ENCODE assay signal across 17 cellular contexts in the genomic region with DNA sequence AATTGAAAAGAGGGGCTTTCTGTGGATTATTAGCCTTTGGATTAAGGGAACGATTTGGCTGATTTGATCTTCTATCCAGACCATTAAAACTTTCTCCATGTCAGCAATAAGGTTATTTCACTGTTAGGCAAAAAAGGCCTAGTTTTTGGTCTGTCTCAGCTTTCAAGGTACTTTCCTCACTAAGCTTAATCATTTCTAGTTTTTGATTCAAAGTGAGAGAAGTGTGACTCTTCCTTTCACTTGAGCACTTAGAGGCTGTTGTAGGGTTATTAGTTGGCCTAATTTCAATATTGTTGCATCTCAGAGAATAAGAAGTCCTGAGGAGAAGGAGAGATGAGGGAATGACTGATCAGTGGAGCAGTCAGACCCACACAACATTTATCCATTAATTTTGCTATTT.
"Had no signal": no experiment of that assay in that cellular context is flagged by ENCODE, and none has a peak within 500 bp of the region (broad histone marks: within the 10 kb centered on the region; RNA-seq: fewer than 3 reads in every experiment).

No MANE protein-coding gene starts in this region.

- H3K4me3 ChIP-seq: hepatocyte, suprapubic skin had no signal

- H3K4me1 ChIP-seq: suprapubic skin had no signal

- DNase-seq: activated CD4-positive, alpha-beta memory T cell treated with anti-CD3 and anti-CD28 coated beads for 36 hours; activated CD4-positive, alpha-beta T cell treated with anti-CD3 and anti-CD28 coated beads for 1 hour; activated gamma-delta T cell; activated T-cell treated with anti-CD3 and anti-CD28 coated beads, Interleukin-2, amount 50 U/mL, for 4 hours; amniotic stem cell; caudate nucleus; islet precursor cell; midbrain had no signal

- H3K27ac ChIP-seq: hepatocyte, suprapubic skin had no signal

- H3K27me3 ChIP-seq: hepatocyte, suprapubic skin had no signal

- H3K27me3 Mint-ChIP-seq: activated CD4-positive, alpha-beta memory T cell treated with anti-CD3 and anti-CD28 coated beads for 36 hours; activated naive CD8-positive, alpha-beta T cell; stimulated activated naive CD8-positive, alpha-beta T cell treated with anti-CD3 and anti-CD28 coated beads, Interleukin-15, Interleukin-2, amounts not matched to agents 100 ng/mL and 50 ng/mL, for 24 hours had no signal

- H3K36me3 Mint-ChIP-seq: activated CD4-positive, alpha-beta memory T cell treated with anti-CD3 and anti-CD28 coated beads for 36 hours; activated naive CD8-positive, alpha-beta T cell; type B pancreatic cell had no signal

- ATAC-seq: activated T-cell treated with anti-CD3 and anti-CD28 coated beads, Interleukin-2, amount 50 U/mL, for 4 hours; esophagus mucosa; left lobe of liver; sciatic nerve had no signal

- H3K36me3 ChIP-seq: suprapubic skin had no signal

- H3K4me3 Mint-ChIP-seq: activated CD4-positive, alpha-beta memory T cell treated with anti-CD3 and anti-CD28 coated beads for 36 hours; activated naive CD8-positive, alpha-beta T cell; activated T-cell treated with anti-CD3 and anti-CD28 coated beads, Interleukin-2, amount 50 U/mL, for 4 hours; neural crest cell; stimulated activated naive CD8-positive, alpha-beta T cell treated with anti-CD3 and anti-CD28 coated beads, Interleukin-15, Interleukin-2, amounts not matched to agents 100 ng/mL and 50 ng/mL, for 24 hours; type B pancreatic cell had no signal

- H3K4me1 Mint-ChIP-seq: neural crest cell had no signal

- H3K27ac Mint-ChIP-seq: activated CD4-positive, alpha-beta memory T cell treated with anti-CD3 and anti-CD28 coated beads for 36 hours; activated naive CD8-positive, alpha-beta T cell; stimulated activated naive CD8-positive, alpha-beta T cell treated with anti-CD3 and anti-CD28 coated beads, Interleukin-15, Interleukin-2, amounts not matched to agents 100 ng/mL and 50 ng/mL, for 24 hours; type B pancreatic cell had no signal
